22 cellular contexts compared by ENCODE assay signal in genomic region chr2:178420463-178420990, GRCh38. TPM values are rescaled to one million over a fixed set of nuclear protein-coding genes. Genes with fewer than 3 reads are reported as not detected.
DNase-seq lines count a peak whose midpoint lies in the region; ATAC-seq, FAIRE-seq and TF ChIP-seq lines count a peak whose summit lies in the region.
"Had no signal": no experiment of that assay in that cellular context is flagged by ENCODE, and none has a peak within 500 bp of the region (broad histone marks: within the 10 kb centered on the region; RNA-seq: fewer than 3 reads in every experiment).

No MANE protein-coding gene starts in this region.

- H3K4me1 Mint-ChIP-seq in nephron = peaks cover 30% of the 10 kb centered on the region
- H3K4me1 Mint-ChIP-seq in WTC11 = no peaks in the 10 kb centered on the region

- no peaks in the 10 kb centered on the region for H3K27me3 Mint-ChIP-seq in nephron (ENCODE audit: low read depth)
- H3K27me3 Mint-ChIP-seq in WTC11 (ENCODE audit: low read depth) = no peaks in the 10 kb centered on the region; the same call in 1 of the 2 replicates
- H3K27me3 Mint-ChIP-seq: IgD-negative memory B cell had no signal

- no peak overlapping the region for H3K4me3 ChIP-seq in HEK293 (ENCODE audit: low read depth, low read length)
- H3K4me3 ChIP-seq: HAP-1, Peyer's patch, SK-N-MC had no signal

- H3K4me1 ChIP-seq in HEK293 (ENCODE audit: control insufficient read depth, insufficient read depth, low read length) = no peaks in the 10 kb centered on the region
- H3K4me1 ChIP-seq: Peyer's patch had no signal

- no peaks in the 10 kb centered on the region for H3K36me3 ChIP-seq in HEK293 (ENCODE audit: control insufficient read depth in 2 of 2, insufficient read depth in 1 of 2, low read length in 2 of 2)
- H3K36me3 ChIP-seq: HAP-1, Peyer's patch had no signal

- no peak for ATAC-seq in WTC11
- ATAC-seq: Right ventricle myocardium inferior had no signal

- H3K9me3 Mint-ChIP-seq in nephron (peaks cover 12% of the 10 kb centered on the region), WTC11 (peaks cover 11% of the 10 kb centered on the region)

- no peak for FAIRE-seq in urothelium cell line (lab: Jason Lieb, UNC)
- FAIRE-seq: G401.6, GM12891 had no signal

- no peak for TF ChIP-seq CTCF in HEK293 (tag by site-specific recombination; IDR thresholded peaks at IDR 0.05)
- no peak for TF ChIP-seq CTCF in nephron (IDR thresholded peaks at IDR 0.05; ENCODE audit: unreplicated experiment in 3 of 3)
- TF ChIP-seq CTCF in WTC11 (IDR thresholded peaks at IDR 0.05) = no peak

- no peak overlapping the region for H3K4me3 Mint-ChIP-seq in nephron
- no peak overlapping the region for H3K4me3 Mint-ChIP-seq in WTC11
- H3K4me3 Mint-ChIP-seq: IgD-negative memory B cell had no signal

- no peak overlapping the region for H3K27ac ChIP-seq in HEK293 (ENCODE audit: extremely low read depth, low read depth, low read length)
- H3K27ac ChIP-seq: Peyer's patch, SK-N-MC had no signal

- POLR2A ChIA-PET in HEK293 (lab: Yijun Ruan, JAX) = interaction anchor here (2.2 kb wide), 1 partner anchor 30 kb away, joined by 12 read pairs; the partner anchor contains the start of genes PJVK and PRKRA
- POLR2A ChIA-PET in WTC11 (lab: Charles Lee) = interaction anchor here (0.7 kb wide), 1 partner anchor 31 kb away, joined by 3 read pairs; the partner anchor contains the start of genes PJVK and PRKRA

- peak; percentile 8 for DNase-seq in NCI-H748 (lab: John Stamatoyannopoulos, UW; ENCODE audit: unreplicated experiment)
- no peak for DNase-seq in NCI-H748 treated with DMSO at 0.1 percent for 48 hours (lab: John Stamatoyannopoulos, UW)
- DNase-seq in SKM-1 (lab: John Stamatoyannopoulos, UW; ENCODE audit: unreplicated experiment) = peak; percentile 30
- DNase-seq in urothelium cell line (ENCODE audit: low spot score) = no peak
- DNase-seq in NCI-H446 treated with DMSO at 0.1 percent for 48 hours (lab: John Stamatoyannopoulos, UW) = no peak
- DNase-seq in WTC11 (ENCODE audit: low spot score) = no peak
- DNase-seq: C1 segment of cervical spinal cord, DND-41, NCI-H1092 treated with DMSO at 0.1 percent for 48 hours, NCI-H2107, NCI-H345, NCI-H774, Peyer's patch, T-helper 1 cell had no signal

- no peaks in the 10 kb centered on the region for H3K9me3 ChIP-seq in HEK293 (ENCODE audit: control insufficient read depth, insufficient read depth, low read depth, low read length)
- H3K9me3 ChIP-seq: HAP-1, Peyer's patch had no signal

- peak overlapping the region in 2 of 3 experiments; percentile 25 to 28 for H3K27ac Mint-ChIP-seq in nephron
- H3K27ac Mint-ChIP-seq in WTC11 = no peak overlapping the region
- H3K27ac Mint-ChIP-seq: IgD-negative memory B cell had no signal

- peaks cover 40% of the 10 kb centered on the region for H3K36me3 Mint-ChIP-seq in nephron (ENCODE audit: low read depth)
- H3K36me3 Mint-ChIP-seq in WTC11 = peaks cover 6% of the 10 kb centered on the region; the same call in 1 of the 2 replicates
- H3K36me3 Mint-ChIP-seq: IgD-negative memory B cell had no signal

- CTCF ChIA-PET in HEK293 (lab: Yijun Ruan, JAX) = interaction anchor here (2.3 to 2.8 kb wide), 2 partner anchors 22 to 308 kb away, joined by 16 to 19 read pairs; partner anchors contain the start of gene RBM45
- CTCF ChIA-PET in WTC11 (lab: Charles Lee) = interaction anchor here (0.6 to 2.4 kb wide), 3 partner anchors 18 to 308 kb away, joined by 3 to 10 read pairs (median 3); partner anchors contain the start of gene RBM45

TF ChIP-seq in HEK293, 187 proteins besides CTCF, POLR2A, EP300 and RAD21:
- no peak for TF ChIP-seq ZNF114 (tag by site-specific recombination; IDR thresholded peaks at IDR 0.05)
- peak; percentile 97 for TF ChIP-seq PRDM10 (tag by site-specific recombination; IDR thresholded peaks at IDR 0.05)

TF ChIP-seq in WTC11, 78 proteins besides CTCF, POLR2A, EP300 and RAD21:
- no peak for TF ChIP-seq KAT7 (CRISPR knock-in tag; IDR thresholded peaks at IDR 0.05; ENCODE audit: borderline replicate concordance)
- TF ChIP-seq ZNF317 (CRISPR knock-in tag; IDR thresholded peaks at IDR 0.05; ENCODE audit: borderline replicate concordance, low read depth) = no peak
- TF ChIP-seq ZNF281 (CRISPR knock-in tag; IDR thresholded peaks at IDR 0.05) = no peak
- no peak for TF ChIP-seq HMGXB4 (CRISPR knock-in tag; IDR thresholded peaks at IDR 0.05)
- no peak for TF ChIP-seq FOXP1 (CRISPR knock-in tag; IDR thresholded peaks at IDR 0.05; ENCODE audit: borderline replicate concordance)
- TF ChIP-seq FOXJ3 (CRISPR knock-in tag; IDR thresholded peaks at IDR 0.05; ENCODE audit: borderline replicate concordance) = no peak
- TF ChIP-seq NR2C2 (CRISPR knock-in tag; IDR thresholded peaks at IDR 0.05) = no peak

RNA-seq across cellular contexts. Expression of gene PRKRA, which starts 30.4 kb away (rescaled TPM):
- 55.4 to 57.6 TPM (median 55.4 TPM) in 3 replicates for total RNA-seq in WTC11 (2021)

RNA-seq across cellular contexts. Expression of gene PJVK, which starts 30.7 kb away (rescaled TPM):
- total RNA-seq in WTC11 (2021) = 2.5 to 6.8 TPM (median 4.4 TPM) in 3 replicates

RNA-seq across cellular contexts. Expression of gene FKBP7, which starts 57.9 kb away (rescaled TPM):
- 3.2 to 6.2 TPM (median 5.6 TPM) in 3 replicates for total RNA-seq in WTC11 (2021)

RNA-seq across cellular contexts. Expression of gene PLEKHA3, which starts 59.7 kb away (rescaled TPM):
- 18.4 to 18.7 TPM (median 18.7 TPM) in 3 replicates for total RNA-seq in WTC11 (2021)

Comparison
In these comparisons a context has a peak if more than half of its experiments do, and no peak if none do; other contexts are left out.
1. DNase-seq: peak in NCI-H748 (single experiment) and SKM-1 (single experiment); none in NCI-H748 treated with DMSO at 0.1 percent for 48 hours (single experiment), urothelium cell line (single experiment), NCI-H446 treated with DMSO at 0.1 percent for 48 hours (single experiment) and WTC11 (single experiment).